Comparison of ENCODE assay signal across 19 cellular contexts in genomic region chr6:3991941-3992340, GRCh38.
"Had no signal": no experiment of that assay in that cellular context is flagged by ENCODE, and none has a peak within 500 bp of the region (broad histone marks: within the 10 kb centered on the region; RNA-seq: fewer than 3 reads in every experiment).

No MANE protein-coding gene starts in this region.

- ATAC-seq: gastrocnemius medialis; naive thymus-derived CD4-positive, alpha-beta T cell; stimulated activated memory B cell treated with anti-CD40 and anti-IgM and Interleukin-4, amounts not matched to agents 10 μg/mL and 1 μg/mL and 100 μg/mL, for 72 hours had no signal

- H3K27ac ChIP-seq: left ventricle myocardium inferior, lower lobe of right lung, psoas muscle, right lobe of liver, transverse colon had no signal

- H3K27me3 ChIP-seq: dorsolateral prefrontal cortex, gastrocnemius medialis, heart right ventricle, right lobe of liver, transverse colon had no signal

- H3K27ac Mint-ChIP-seq: memory B cell; nephron progenitor cell; stimulated activated memory B cell treated with anti-CD40 and anti-IgM and Interleukin-4, amounts not matched to agents 10 μg/mL and 1 μg/mL and 100 μg/mL, for 72 hours; stimulated activated naive CD8-positive, alpha-beta T cell treated with anti-CD3 and anti-CD28 coated beads, Interleukin-15, Interleukin-2, amounts not matched to agents 100 ng/mL and 50 ng/mL, for 24 hours had no signal

- H3K9me3 ChIP-seq: gastrocnemius medialis, heart right ventricle, left ventricle myocardium inferior, lower lobe of right lung, psoas muscle, right lobe of liver, transverse colon had no signal

- H3K36me3 ChIP-seq: gastrocnemius medialis, heart right ventricle, left ventricle myocardium inferior, lower lobe of right lung, right lobe of liver, transverse colon had no signal

- H3K9me3 Mint-ChIP-seq: memory B cell; naive thymus-derived CD4-positive, alpha-beta T cell; nephron progenitor cell; stimulated activated memory B cell treated with anti-CD40 and anti-IgM and Interleukin-4, amounts not matched to agents 10 μg/mL and 1 μg/mL and 100 μg/mL, for 72 hours; stimulated activated naive CD8-positive, alpha-beta T cell treated with anti-CD3 and anti-CD28 coated beads, Interleukin-15, Interleukin-2, amounts not matched to agents 100 ng/mL and 50 ng/mL, for 24 hours had no signal

- H3K4me3 Mint-ChIP-seq: memory B cell; naive thymus-derived CD4-positive, alpha-beta T cell; nephron progenitor cell; stimulated activated memory B cell treated with anti-CD40 and anti-IgM and Interleukin-4, amounts not matched to agents 10 μg/mL and 1 μg/mL and 100 μg/mL, for 72 hours; stimulated activated naive CD8-positive, alpha-beta T cell treated with anti-CD3 and anti-CD28 coated beads, Interleukin-15, Interleukin-2, amounts not matched to agents 100 ng/mL and 50 ng/mL, for 24 hours had no signal

- H3K4me3 ChIP-seq: dorsolateral prefrontal cortex, gastrocnemius medialis, heart right ventricle, left ventricle myocardium inferior, psoas muscle, right lobe of liver, transverse colon had no signal

- DNase-seq: cortex of kidney; dorsolateral prefrontal cortex; effector CD8-positive, alpha-beta T cell; gastrocnemius medialis; heart right ventricle; kidney; left cardiac atrium; left ventricle myocardium inferior; lower lobe of right lung; naive thymus-derived CD4-positive, alpha-beta T cell; nephron progenitor cell; psoas muscle; retina; right lobe of liver; stimulated activated CD4-positive, alpha-beta T cell treated with anti-CD3 and anti-CD28 coated beads, Interleukin-4, amount 100 ng/mL, for 24 hours; transverse colon had no signal

- H3K27me3 Mint-ChIP-seq: memory B cell; naive thymus-derived CD4-positive, alpha-beta T cell; stimulated activated memory B cell treated with anti-CD40 and anti-IgM and Interleukin-4, amounts not matched to agents 10 μg/mL and 1 μg/mL and 100 μg/mL, for 72 hours; stimulated activated naive CD8-positive, alpha-beta T cell treated with anti-CD3 and anti-CD28 coated beads, Interleukin-15, Interleukin-2, amounts not matched to agents 100 ng/mL and 50 ng/mL, for 24 hours had no signal
